Comparison of ENCODE assay signal across 12 cellular contexts in genomic region chr6:108166664-108167448, GRCh38. TPM values are rescaled to one million over a fixed set of nuclear protein-coding genes. Genes with fewer than 3 reads are reported as not detected.
DNase-seq lines count a peak whose midpoint lies in the region; TF ChIP-seq lines count a peak whose summit lies in the region.
"Had no signal": no experiment of that assay in that cellular context is flagged by ENCODE, and none has a peak within 500 bp of the region (broad histone marks: within the 10 kb centered on the region; RNA-seq: fewer than 3 reads in every experiment).

No MANE protein-coding gene starts in this region.

- 11% methylated on average over 44 to 57 of the region's 58 CpGs for WGBS in GM23248 (ENCODE audit: low coverage in 1 of 2, low lambda C conversion rate in 2 of 2, missing lambda C conversion rate in 2 of 2), 2 experiments
- 30% methylated on average over 15 of the region's 58 CpGs for WGBS in esophagus muscularis mucosa

- H3K27me3 Mint-ChIP-seq in nephron progenitor cell (ENCODE audit: low read depth, poor library complexity): peaks cover 100% of the 10 kb centered on the region

- H3K27ac Mint-ChIP-seq in nephron progenitor cell: no peak overlapping the region

- H3K9ac ChIP-seq in HUES48 (ENCODE audit: low read depth, low read length): no peak overlapping the region
- no peak overlapping the region for H3K9ac ChIP-seq in GM23248

- TF ChIP-seq CTCF in coronary artery (IDR thresholded peaks at IDR 0.05): no peak
- no peak for TF ChIP-seq CTCF in nephron progenitor cell (IDR thresholded peaks at IDR 0.05)
- TF ChIP-seq CTCF in esophagus muscularis mucosa (IDR thresholded peaks at IDR 0.05): no peak

- H3K27me3 ChIP-seq in HUES48 (ENCODE audit: control insufficient read depth, insufficient read depth, low read length) (peaks cover 100% of the 10 kb centered on the region), GM23248 (replicated peaks; ENCODE audit: insufficient read depth) (peaks cover 99% of the 10 kb centered on the region), esophagus muscularis mucosa (peaks cover 12 to 100% (median 97%) of the 10 kb centered on the region in 4 donors)

- H3K4me2 ChIP-seq in GM23248 (ENCODE audit: unreplicated experiment): no peak overlapping the region

- no peaks in the 10 kb centered on the region for H3F3A ChIP-seq in GM23248 (ENCODE audit: insufficient read depth)

- no peaks in the 10 kb centered on the region for H3K79me2 ChIP-seq in GM23248 (ENCODE audit: insufficient read depth)

- H3K36me3 Mint-ChIP-seq in nephron progenitor cell (ENCODE audit: low read depth): no peaks in the 10 kb centered on the region

- H3K9me3 Mint-ChIP-seq in nephron progenitor cell: no peaks in the 10 kb centered on the region

- H3K4me1 ChIP-seq in HUES48 (ENCODE audit: control insufficient read depth, insufficient read depth, low read length) (peaks cover 45% of the 10 kb centered on the region), GM23248 (ENCODE audit: insufficient read depth) (no peaks in the 10 kb centered on the region), esophagus muscularis mucosa (peaks cover 52 to 69% (median 66%) of the 10 kb centered on the region in 4 donors)

- intact Hi-C loops in esophagus muscularis mucosa (cut with DNase I): no loop called here

- in situ Hi-C loops in GM23248 (cut with MboI): no loop called here

- DNase-seq in COLO668 (lab: John Stamatoyannopoulos, UW; ENCODE audit: unreplicated experiment) (peak; percentile 6), coronary artery (ENCODE audit: low spot score) (no peak), nephron progenitor cell (peak; percentile 27), GM23248 (no peak), DMS79 treated with DMSO at 0.1 percent for 48 hours (lab: John Stamatoyannopoulos, UW) (no peak), esophagus muscularis mucosa (ENCODE audit: extremely low spot score) (no peak), AG20443 (ENCODE audit: low spot score) (no peak)
- DNase-seq: activated effector memory CD4-positive, alpha-beta T cell treated with Interleukin-2 at 50 U/mL for 16 hours; islet precursor cell had no signal

- peak overlapping the region; percentile 42 for H3K4me3 ChIP-seq in HUES48 (ENCODE audit: low read depth, low read length)
- H3K4me3 ChIP-seq in coronary artery: peak overlapping the region; percentile 56
- no peak overlapping the region for H3K4me3 ChIP-seq in GM23248
- peak overlapping the region in 2 of 4 donors; percentile 3 to 37 for H3K4me3 ChIP-seq in esophagus muscularis mucosa

- H2AFZ ChIP-seq in GM23248: no peak overlapping the region

- H3K9me3 ChIP-seq in HUES48 (ENCODE audit: control insufficient read depth, insufficient read depth, low read length) (no peaks in the 10 kb centered on the region), GM23248 (ENCODE audit: low read depth) (no peaks in the 10 kb centered on the region), esophagus muscularis mucosa (no peaks in the 10 kb centered on the region)

- H3K36me3 ChIP-seq in HUES48 (ENCODE audit: control insufficient read depth, insufficient read depth, low read length) (no peaks in the 10 kb centered on the region), GM23248 (ENCODE audit: low read depth) (no peaks in the 10 kb centered on the region), esophagus muscularis mucosa (no peaks in the 10 kb centered on the region)

- no peak for TF ChIP-seq POLR2A in esophagus muscularis mucosa (IDR thresholded peaks at IDR 0.05; ENCODE audit: low read depth)

- no peaks in the 10 kb centered on the region for H3K9me2 ChIP-seq in GM23248 (ENCODE audit: insufficient read depth)

- H3K4me1 Mint-ChIP-seq in nephron progenitor cell: peaks cover 30% of the 10 kb centered on the region

- no peak overlapping the region for H3K27ac ChIP-seq in HUES48 (ENCODE audit: low read depth, low read length)
- no peak overlapping the region for H3K27ac ChIP-seq in coronary artery
- no peak overlapping the region for H3K27ac ChIP-seq in GM23248
- no peak overlapping the region for H3K27ac ChIP-seq in esophagus muscularis mucosa (replicated peaks in 1 of 4)
- H3K27ac ChIP-seq: epithelial cell of prostate had no signal

- no peak for TF ChIP-seq EP300 in esophagus muscularis mucosa (IDR thresholded peaks at IDR 0.05)

- peak overlapping the region; percentile 54 for H3K4me3 Mint-ChIP-seq in nephron progenitor cell

- H4K20me1 ChIP-seq in GM23248 (ENCODE audit: insufficient read depth): no peaks in the 10 kb centered on the region

RNA-seq across cellular contexts. Expression of gene NR2E1, which starts 1.0 kb away (rescaled TPM):
- not detected in 2 replicates for total RNA-seq in GM23248 (2014; rRNA removed; shearing (Covaris generic))
- not detected in 2 replicates for polyA plus RNA-seq in GM23248 (2016; fragmentation: Nextera tagmentation; extraction: Ambion mirVana)
- not detected for total RNA-seq in esophagus muscularis mucosa
- total RNA-seq: T-helper 2 cell treated with Interferon-gamma antibody and Interleukin-4, amounts not matched to agents 100 ng/mL and 5 ng/mL, for 36 hours had no signal

Comparison
In these comparisons a context has a peak if more than half of its experiments do, and no peak if none do; other contexts are left out.
1. DNase-seq: peak in COLO668 (single experiment) and nephron progenitor cell (single experiment); none in coronary artery (single experiment), GM23248 (single experiment), DMS79 treated with DMSO at 0.1 percent for 48 hours (single experiment), esophagus muscularis mucosa (single experiment) and AG20443 (single experiment).